ENCODE assay signal across 28 cellular contexts in genomic region chrX:17488036-17488435, GRCh38.
DNase-seq lines count a peak whose midpoint lies in the region; ATAC-seq, FAIRE-seq and TF ChIP-seq lines count a peak whose summit lies in the region.
"Had no signal": no experiment of that assay in that cellular context is flagged by ENCODE, and none has a peak within 500 bp of the region (broad histone marks: within the 10 kb centered on the region; RNA-seq: fewer than 3 reads in every experiment).

No MANE protein-coding gene starts in this region.

- H2AK5ac ChIP-seq in trophoblast cell (ENCODE audit: low read length) = no peak overlapping the region

- H3K4me1 ChIP-seq in adipocyte (ENCODE audit: control insufficient read depth, insufficient read depth, low read length) = peaks cover 3% of the 10 kb centered on the region
- no peaks in the 10 kb centered on the region for H3K4me1 ChIP-seq in trophoblast cell (ENCODE audit: control insufficient read depth in 1 of 2, insufficient read depth in 2 of 2, low read length in 2 of 2)
- H3K4me1 ChIP-seq: BLaER1 treated with 17β-estradiol and CSF1 and Interleukin-3, amounts not matched to agents 10 nM and 100 nM; Caco-2 had no signal

- H3K27me3 ChIP-seq in adipocyte (replicated peaks; ENCODE audit: control insufficient read depth, insufficient read depth, low read length) (no peaks in the 10 kb centered on the region), bronchial epithelial cell (ENCODE audit: control insufficient read depth, insufficient read depth, low read length) (no peaks in the 10 kb centered on the region), trophoblast cell (ENCODE audit: insufficient read depth, low read length) (no peaks in the 10 kb centered on the region)
- H3K27me3 ChIP-seq: MG63 had no signal

- H3K18ac ChIP-seq in trophoblast cell (ENCODE audit: low read length) = no peak overlapping the region

- H3K4me3 ChIP-seq in adipocyte (ENCODE audit: low read length) (no peak overlapping the region), bronchial epithelial cell (ENCODE audit: low read depth, low read length) (no peak overlapping the region), fibroblast of the aortic adventitia (ENCODE audit: low read depth, low read length) (no peak overlapping the region), trophoblast cell (ENCODE audit: low read depth, low read length) (no peak overlapping the region)
- H3K4me3 ChIP-seq: BLaER1 treated with 17β-estradiol and CSF1 and Interleukin-3, amounts not matched to agents 10 nM and 100 nM; MG63 had no signal

- FAIRE-seq in bronchial epithelial cell (lab: Jason Lieb, UNC) = no peak
- FAIRE-seq: GM12891, H1 had no signal

- no peaks in the 10 kb centered on the region for H3K79me2 ChIP-seq in trophoblast cell (ENCODE audit: control insufficient read depth, insufficient read depth, low read length, poor library complexity)

- no peak overlapping the region for H4K12ac ChIP-seq in trophoblast cell (ENCODE audit: low read depth, low read length)

- no peak overlapping the region for H2BK5ac ChIP-seq in trophoblast cell (ENCODE audit: low read depth, low read length, poor library complexity)

- no peak overlapping the region for H2BK120ac ChIP-seq in trophoblast cell (ENCODE audit: insufficient read depth, low read length, poor library complexity)

- H4K8ac ChIP-seq in trophoblast cell (ENCODE audit: low read depth, low read length) = no peak overlapping the region

- no peak overlapping the region for H4K91ac ChIP-seq in trophoblast cell (ENCODE audit: low read depth, low read length)

- H3K4me2 ChIP-seq in trophoblast cell (ENCODE audit: low read length) = no peak overlapping the region
- H3K4me2 ChIP-seq: BLaER1 treated with 17β-estradiol and CSF1 and Interleukin-3, amounts not matched to agents 10 nM and 100 nM; SK-N-SH had no signal

- no peak overlapping the region for H3K23ac ChIP-seq in trophoblast cell (ENCODE audit: low read length)

- no peak overlapping the region for H2BK12ac ChIP-seq in trophoblast cell (ENCODE audit: low read length)

- no peak overlapping the region for H3K14ac ChIP-seq in trophoblast cell (ENCODE audit: low read length)

- H3K9ac ChIP-seq in adipocyte (ENCODE audit: low read length) = no peak overlapping the region
- no peak overlapping the region for H3K9ac ChIP-seq in trophoblast cell (ENCODE audit: low read length)
- H3K9ac ChIP-seq: BLaER1 treated with 17β-estradiol and CSF1 and Interleukin-3, amounts not matched to agents 10 nM and 100 nM; SK-N-SH had no signal

- WGBS in trophoblast cell (ENCODE audit: extremely low coverage, insufficient coverage, insufficient read length) = no CpG with 5 or more reads among the region's 8 CpGs

- H3K4ac ChIP-seq in trophoblast cell (ENCODE audit: low read depth, low read length) = no peak overlapping the region

- ATAC-seq in GM19324 (IDR thresholded peaks at IDR 0.05; ENCODE audit: low FRiP score, unreplicated experiment) (no peak), HG03457 (IDR thresholded peaks at IDR 0.05; ENCODE audit: unreplicated experiment) (no peak)

- no peaks in the 10 kb centered on the region for H3K79me1 ChIP-seq in trophoblast cell (ENCODE audit: low read length)

- H2AFZ ChIP-seq in trophoblast cell (ENCODE audit: insufficient read depth, low read length, poor library complexity) = no peak overlapping the region

- H3K36me3 ChIP-seq in adipocyte (ENCODE audit: control insufficient read depth, insufficient read depth, low read length, severe bottlenecking) = no peaks in the 10 kb centered on the region
- no peaks in the 10 kb centered on the region for H3K36me3 ChIP-seq in bronchial epithelial cell (ENCODE audit: control insufficient read depth, insufficient read depth, low read length)
- H3K36me3 ChIP-seq in trophoblast cell (ENCODE audit: control insufficient read depth in 1 of 2, insufficient read depth in 2 of 2, low read length in 2 of 2) = no peaks in the 10 kb centered on the region
- H3K36me3 ChIP-seq: BLaER1 treated with 17β-estradiol and CSF1 and Interleukin-3, amounts not matched to agents 10 nM and 100 nM; MG63 had no signal

- H3K27ac ChIP-seq in trophoblast cell (ENCODE audit: low read depth, low read length) = no peak overlapping the region
- H3K27ac ChIP-seq: BLaER1 treated with 17β-estradiol and CSF1 and Interleukin-3, amounts not matched to agents 10 nM and 100 nM; RWPE1 had no signal

- TF ChIP-seq CTCF in bronchial epithelial cell (IDR thresholded peaks at IDR 0.05; ENCODE audit: insufficient read depth, low read length, severe bottlenecking) (no peak), fibroblast of the aortic adventitia (IDR thresholded peaks at IDR 0.05; ENCODE audit: insufficient read depth, low read length) (no peak)

- DNase-seq in adipocyte (ENCODE audit: low read depth) (peak; percentile 12), bronchial epithelial cell (ENCODE audit: low read depth) (peak; percentile 22), fibroblast of the aortic adventitia (ENCODE audit: low read depth) (peak; percentile 40), trophoblast cell (peak; percentile 57 to 64), epidermal melanocyte (ENCODE audit: insufficient read length, low spot score) (no peak)
- no peak for DNase-seq in stimulated activated CD4-positive, alpha-beta T cell treated with anti-CD3 and anti-CD28 coated beads, Interleukin-15, amount 100 ng/mL, for 24 hours
- DNase-seq: ACHN; Caco-2; CD4-positive, alpha-beta memory T cell; DMS 273 treated with DMSO at 0.1 percent for 48 hours; DND-41; Karpas-422; MG63; NCI-H1417; NCI-H1694 treated with DMSO at 0.1 percent for 48 hours; NCI-H2107; NCI-H226; NCI-H524; NCI-H774; NK-92 treated with Interleukin-12 subunit alpha and Interleukin-12 subunit beta, amount 100 ng/mL, for 24 hours; SHP77 treated with DMSO at 0.1 percent for 48 hours; SK-N-SH had no signal

- H3K9me3 ChIP-seq in adipocyte (ENCODE audit: control insufficient read depth, low read length) = no peaks in the 10 kb centered on the region
- no peaks in the 10 kb centered on the region for H3K9me3 ChIP-seq in trophoblast cell (ENCODE audit: insufficient read depth, low read depth, low read length)
- H3K9me3 ChIP-seq: Caco-2, MG63, SK-N-SH had no signal

Comparison
In these comparisons a context has a peak if more than half of its experiments do, and no peak if none do; other contexts are left out.
1. DNase-seq: peak in adipocyte (single experiment), bronchial epithelial cell (single experiment), fibroblast of the aortic adventitia (single experiment) and trophoblast cell (2 of 2); none in stimulated activated CD4-positive, alpha-beta T cell treated with anti-CD3 and anti-CD28 coated beads, Interleukin-15, amount 100 ng/mL, for 24 hours (single experiment) and epidermal melanocyte (single experiment).